17 cellular contexts compared by ENCODE assay signal in genomic region chr12:8554451-8555195, GRCh38. TPM values are rescaled to one million over a fixed set of nuclear protein-coding genes. Genes with fewer than 3 reads are reported as not detected.
DNase-seq lines count a peak whose midpoint lies in the region; ATAC-seq and TF ChIP-seq lines count a peak whose summit lies in the region.
"Had no signal": no experiment of that assay in that cellular context is flagged by ENCODE, and none has a peak within 500 bp of the region (broad histone marks: within the 10 kb centered on the region; RNA-seq: fewer than 3 reads in every experiment).

No MANE protein-coding gene starts in this region.

- H3K4me1 ChIP-seq in HCT116 (ENCODE audit: control insufficient read depth in 1 of 2, insufficient read depth in 2 of 2, low read length in 2 of 2) (peaks cover 0 to 7% of the 10 kb centered on the region in 2 experiments; a peak in 2 of 4 replicates), fibroblast of lung (ENCODE audit: control insufficient read depth, extremely low read depth, insufficient read depth, low read length) (no peaks in the 10 kb centered on the region), SJCRH30 (no peaks in the 10 kb centered on the region), HAP-1 (no peaks in the 10 kb centered on the region)

- H2AFZ ChIP-seq in HCT116 (ENCODE audit: low read depth, low read length, poor library complexity, severe bottlenecking), result no peak overlapping the region
- H2AFZ ChIP-seq in fibroblast of lung (ENCODE audit: low read length), result no peak overlapping the region

- intact Hi-C loops in HCT116 (cut with micrococcal nuclease), result no loop called here

- H3K27me3 ChIP-seq in HCT116 (ENCODE audit: insufficient read depth, low read length) (no peaks in the 10 kb centered on the region), fibroblast of lung (ENCODE audit: control insufficient read depth, insufficient read depth, low read length) (no peaks in the 10 kb centered on the region), SJCRH30 (no peaks in the 10 kb centered on the region), HAP-1 (ENCODE audit: low read depth) (no peaks in the 10 kb centered on the region)

- CTCF ChIA-PET in HCT116 (lab: Charles Lee), result interaction anchor here (1.5 kb wide), 1 partner anchor 10 kb away, joined by 12 read pairs; no protein-coding TSS in a partner anchor
- CTCF ChIA-PET in RWPE1 (lab: Yijun Ruan, JAX), result interaction anchor here (0.9 kb wide), 1 partner anchor 11 kb away, joined by 3 read pairs; no protein-coding TSS in a partner anchor

- H3K4me3 ChIP-seq in HCT116 (replicated peaks in 1 of 2; ENCODE audit: low read depth in 1 of 2, low read length in 2 of 2) (no peak overlapping the region), fibroblast of lung (replicated peaks in 1 of 4; ENCODE audit: control extremely low read depth in 1 of 4, insufficient read depth in 1 of 4, low read depth in 3 of 4, low read length in 4 of 4) (no peak overlapping the region), retinal pigment epithelial cell (ENCODE audit: low read length) (no peak overlapping the region), SJCRH30 (no peak overlapping the region), HAP-1 (no peak overlapping the region)

- RAD21 ChIA-PET in HCT116 (lab: Charles Lee; ENCODE audit: low non-redundant PET in 1 of 2, low total read pairs in 2 of 2, uncharacterized antibody in 2 of 2, unreplicated experiment in 2 of 2), result no interaction called here

- H4K20me1 ChIP-seq in HCT116 (ENCODE audit: insufficient read depth) (no peaks in the 10 kb centered on the region), fibroblast of lung (ENCODE audit: control insufficient read depth, extremely low read depth, insufficient read depth, low read length) (no peaks in the 10 kb centered on the region)

- no peaks in the 10 kb centered on the region for H3K9me2 ChIP-seq in HCT116 (ENCODE audit: insufficient read depth)

- DNase-seq in HCT116 (ENCODE audit: low read depth, low spot score), result no peak
- DNase-seq in RWPE1 (ENCODE audit: low spot score), result peak; percentile 33
- peak; percentile 11 to 60 for DNase-seq in fibroblast of lung (ENCODE audit: low read depth in 2 of 2)
- DNase-seq in retinal pigment epithelial cell (ENCODE audit: low read depth), result peak; percentile 10
- no peak for DNase-seq in cerebellar nuclear complex (lab: John Stamatoyannopoulos, UW)
- no peak for DNase-seq in SJCRH30
- no peak for DNase-seq in NCI-H526 treated with DMSO at 0.1 percent for 48 hours (lab: John Stamatoyannopoulos, UW)
- DNase-seq in HAP-1 (ENCODE audit: low spot score in 2 of 2), result no peak
- DNase-seq: activated CD8-positive, alpha-beta memory T cell treated with anti-CD3 and anti-CD28 coated beads, Interleukin-2, amount 50 U/mL, for 4 hours; activated naive CD8-positive, alpha-beta T cell treated with anti-CD3 and anti-CD28 coated beads for 36 hours; CD8-positive, alpha-beta T cell; NCI-H510A; WERI-Rb-1 had no signal

- TF ChIP-seq CTCF in HCT116 (IDR thresholded peaks at IDR 0.05 in 2 of 3, conservative IDR thresholded peaks at IDR 0.05 in 1 of 3; ENCODE audit: borderline replicate concordance in 1 of 3, insufficient read depth in 1 of 3, low read depth in 2 of 3, low read length in 2 of 3), result no peak
- no peak for TF ChIP-seq CTCF in RWPE1 (conservative IDR thresholded peaks at IDR 0.05; ENCODE audit: low read depth)
- no peak for TF ChIP-seq CTCF in fibroblast of lung (conservative IDR thresholded peaks at IDR 0.05 in 1 of 2, IDR thresholded peaks at IDR 0.05 in 1 of 2; ENCODE audit: low read depth in 1 of 2, low read length in 2 of 2)
- TF ChIP-seq CTCF in retinal pigment epithelial cell (conservative IDR thresholded peaks at IDR 0.05; ENCODE audit: low read depth, low read length), result no peak

- no peak overlapping the region for H3K4me2 ChIP-seq in HCT116 (ENCODE audit: low read length)
- no peak overlapping the region for H3K4me2 ChIP-seq in fibroblast of lung (ENCODE audit: extremely low read depth, insufficient read depth, low read length)

- H3K79me2 ChIP-seq in HCT116 (ENCODE audit: insufficient read depth, low read length) (no peaks in the 10 kb centered on the region), fibroblast of lung (ENCODE audit: control insufficient read depth, insufficient read depth, low read length) (no peaks in the 10 kb centered on the region)

- in situ Hi-C loops in HAP-1 (cut with MboI; ENCODE audit: low sequenced_read_pairs), result no loop called here

- BruUV-seq in HCT116 (replicated peaks; lab: Mats Ljungman, UMichigan), result no TSS peak

- H3K36me3 ChIP-seq in HCT116 (ENCODE audit: control insufficient read depth in 1 of 2, insufficient read depth in 2 of 2, low read length in 2 of 2) (no peaks in the 10 kb centered on the region), fibroblast of lung (ENCODE audit: control insufficient read depth, insufficient read depth, low read length) (no peaks in the 10 kb centered on the region), SJCRH30 (no peaks in the 10 kb centered on the region), HAP-1 (replicated peaks) (no peaks in the 10 kb centered on the region)
- H3K36me3 ChIP-seq: WERI-Rb-1 had no signal

- TF ChIP-seq POLR2A in HCT116 (IDR thresholded peaks at IDR 0.05; ENCODE audit: borderline replicate concordance, extremely low read depth, insufficient read depth, insufficient read length), result no peak

- no peaks in the 10 kb centered on the region for H3K9me3 ChIP-seq in HCT116 (ENCODE audit: control insufficient read depth in 1 of 2, insufficient read depth in 1 of 2, low read depth in 1 of 2, low read length in 2 of 2)
- no peaks in the 10 kb centered on the region for H3K9me3 ChIP-seq in fibroblast of lung (ENCODE audit: control insufficient read depth, insufficient read depth, low read depth, low read length)
- H3K9me3 ChIP-seq in SJCRH30 (replicated peaks), result no peaks in the 10 kb centered on the region
- H3K9me3 ChIP-seq in HAP-1, result no peaks in the 10 kb centered on the region

- H3K27ac ChIP-seq in HCT116 (ENCODE audit: low read depth, low read length) (no peak overlapping the region), RWPE1 (no peak overlapping the region), fibroblast of lung (ENCODE audit: insufficient read depth, low read length) (no peak overlapping the region), SJCRH30 (no peak overlapping the region)
- H3K27ac ChIP-seq: WERI-Rb-1 had no signal

- no peak for TF ChIP-seq RAD21 in HCT116 (IDR thresholded peaks at IDR 0.05; ENCODE audit: low read depth)

- POLR2A ChIA-PET in HCT116 (lab: Charles Lee), result no interaction called here
- POLR2A ChIA-PET in RWPE1 (lab: Yijun Ruan, JAX; ENCODE audit: low non-redundant PET), result no interaction called here

- H3K9ac ChIP-seq in HCT116 (ENCODE audit: low read length) (no peak overlapping the region), fibroblast of lung (ENCODE audit: insufficient read depth, low read length) (no peak overlapping the region)

- ATAC-seq in HCT116, result peak; percentile 14; the same call in 1 of the 2 replicates
- ATAC-seq: CD8-positive, alpha-beta T cell had no signal

TF ChIP-seq in HCT116, 20 proteins besides CTCF, POLR2A, EP300 and RAD21:
- no peak for TF ChIP-seq CEBPB (IDR thresholded peaks at IDR 0.05; ENCODE audit: low read depth)
- TF ChIP-seq YY1 (IDR thresholded peaks at IDR 0.05; ENCODE audit: extremely low read depth, insufficient replicate concordance, low read depth, low read length), result no peak
- TF ChIP-seq MAX (IDR thresholded peaks at IDR 0.05), result no peak
- no peak for TF ChIP-seq ELF1 (IDR thresholded peaks at IDR 0.05; ENCODE audit: borderline replicate concordance, low read depth)
- TF ChIP-seq SIN3A (IDR thresholded peaks at IDR 0.05; ENCODE audit: low read depth), result no peak
- no peak for TF ChIP-seq CBX3 (IDR thresholded peaks at IDR 0.05; ENCODE audit: low read depth)

RNA-seq across cellular contexts. Expression of gene CLEC4E, which starts 13.9 kb away (rescaled TPM):
- not detected for total RNA-seq in HCT116 (2021; ENCODE audit: unreplicated experiment)
- polyA plus RNA-seq in HCT116 (2012), result not detected in 2 replicates
- total RNA-seq in fibroblast of lung, result not detected in 2 replicates
- not detected in 2 replicates for polyA plus RNA-seq in fibroblast of lung
- not detected in 2 replicates for polyA plus RNA-seq in fibroblast of lung (2012)
- polyA minus RNA-seq in fibroblast of lung (ENCODE audit: low replicate concordance), result not detected in 2 replicates
- not detected in 2 replicates for total RNA-seq in SJCRH30 (2014; rRNA removed; shearing (Covaris generic))
- total RNA-seq: activated naive CD8-positive, alpha-beta T cell treated with anti-CD3 and anti-CD28 coated beads for 36 hours; CD8-positive, alpha-beta T cell; dermis microvascular lymphatic vessel endothelial cell; neural crest cell; skeletal muscle tissue; temporal lobe had no signal

RNA-seq across cellular contexts. Expression of gene CLEC4D, which starts 41.3 kb away (rescaled TPM):
- total RNA-seq in HCT116 (2021; ENCODE audit: unreplicated experiment), result not detected
- polyA plus RNA-seq in HCT116 (2012), result not detected in 2 replicates
- total RNA-seq in fibroblast of lung, result not detected in 2 replicates
- polyA plus RNA-seq in fibroblast of lung, result not detected in 2 replicates
- not detected in 2 replicates for polyA plus RNA-seq in fibroblast of lung (2012)
- not detected in 2 replicates for polyA minus RNA-seq in fibroblast of lung (ENCODE audit: low replicate concordance)
- 0.61 TPM in 1 of 2 replicates, not detected in the other for total RNA-seq in SJCRH30 (2014; rRNA removed; shearing (Covaris generic))
- total RNA-seq: activated naive CD8-positive, alpha-beta T cell treated with anti-CD3 and anti-CD28 coated beads for 36 hours; CD8-positive, alpha-beta T cell; dermis microvascular lymphatic vessel endothelial cell; neural crest cell; temporal lobe had no signal

RNA-seq across cellular contexts. Expression of gene AICDA, which starts 58.0 kb away (rescaled TPM):
- total RNA-seq in HCT116 (2021; ENCODE audit: unreplicated experiment) (not detected), fibroblast of lung (not detected in 2 replicates)
- polyA plus RNA-seq in HCT116 (2012), result not detected in 2 replicates
- polyA plus RNA-seq in fibroblast of lung, result not detected in 2 replicates
- not detected in 2 replicates for polyA plus RNA-seq in fibroblast of lung (2012)
- polyA minus RNA-seq in fibroblast of lung (ENCODE audit: low replicate concordance), result not detected in 2 replicates
- total RNA-seq in SJCRH30 (2014; rRNA removed; shearing (Covaris generic)), result not detected in 2 replicates
- total RNA-seq: activated naive CD8-positive, alpha-beta T cell treated with anti-CD3 and anti-CD28 coated beads for 36 hours; CD8-positive, alpha-beta T cell; dermis microvascular lymphatic vessel endothelial cell; neural crest cell; skeletal muscle tissue; temporal lobe had no signal

Comparison
In these comparisons a context has a peak if more than half of its experiments do, and no peak if none do; other contexts are left out.
1. DNase-seq: peak in RWPE1 (single experiment), fibroblast of lung (2 of 2) and retinal pigment epithelial cell (single experiment); none in HCT116 (single experiment), cerebellar nuclear complex (0 of 2), SJCRH30 (0 of 2), NCI-H526 treated with DMSO at 0.1 percent for 48 hours (single experiment) and HAP-1 (0 of 2).